9 cellular contexts compared by ENCODE assay signal in the genomic region with DNA sequence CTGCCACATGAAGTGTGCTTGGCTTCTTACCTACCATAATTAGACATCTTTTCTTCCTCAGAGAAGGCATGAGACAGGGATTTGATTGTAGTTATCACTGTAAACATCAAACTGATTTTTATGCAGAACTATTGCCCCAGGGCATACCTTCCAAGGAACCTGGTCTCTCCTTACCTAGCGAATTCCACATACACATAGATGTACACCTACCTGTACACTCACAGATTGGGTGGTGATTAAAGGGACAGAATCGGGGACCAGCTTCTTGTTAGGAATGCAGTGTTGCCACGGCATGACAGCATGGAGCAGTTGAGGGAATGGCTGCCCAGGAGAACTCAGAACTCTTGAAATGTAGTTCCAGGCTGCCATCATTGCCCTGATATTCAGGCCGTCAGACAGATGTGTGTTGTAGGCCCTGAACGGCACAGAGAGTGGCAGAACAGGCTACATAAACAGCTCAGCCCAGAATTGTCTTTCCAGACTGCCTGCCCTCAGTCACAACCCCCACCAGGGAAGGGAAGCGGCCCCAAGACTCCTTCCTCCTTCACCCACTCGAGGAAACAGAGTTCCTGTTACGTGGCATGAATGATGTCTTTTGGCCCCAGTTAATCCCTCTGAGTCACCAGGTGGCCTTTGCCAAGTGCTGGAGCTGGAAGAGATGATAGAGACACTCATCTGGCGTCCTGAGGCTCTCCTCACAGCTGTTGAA. TPM values are rescaled to one million over a fixed set of nuclear protein-coding genes. Genes with fewer than 3 reads are reported as not detected.
DNase-seq lines count a peak whose midpoint lies in the region; ATAC-seq, FAIRE-seq and TF ChIP-seq lines count a peak whose summit lies in the region.
"Had no signal": no experiment of that assay in that cellular context is flagged by ENCODE, and none has a peak within 500 bp of the region (broad histone marks: within the 10 kb centered on the region; RNA-seq: fewer than 3 reads in every experiment).

No MANE protein-coding gene starts in this region.

- H3K27ac Mint-ChIP-seq in WTC11 = no peak overlapping the region

- no peaks in the 10 kb centered on the region for H3K9me3 Mint-ChIP-seq in WTC11

- no peaks in the 10 kb centered on the region for H3K27me3 ChIP-seq in osteoblast (ENCODE audit: insufficient read depth, low read length)

- peaks cover 4% of the 10 kb centered on the region for H3K27me3 Mint-ChIP-seq in WTC11 (ENCODE audit: low read depth)

- H3K4me3 ChIP-seq in osteoblast (ENCODE audit: insufficient read depth, low read length) = peak overlapping the region; percentile 16

- POLR2A ChIA-PET in WTC11 (lab: Charles Lee) = interaction anchor here (1.4 kb wide), 1 partner anchor 9 kb away, joined by 3 read pairs; no protein-coding TSS in a partner anchor

- no peak for ATAC-seq in WTC11

- CTCF ChIA-PET in WTC11 (lab: Charles Lee) = interaction anchor here (0.5 to 4.1 kb wide), 85 partner anchors 9 to 624 kb away, joined by 3 to 72 read pairs (median 4); a partner anchor contains a TSS

- H3K9me3 ChIP-seq in osteoblast (ENCODE audit: low read depth, low read length) = no peaks in the 10 kb centered on the region

- H3K79me2 ChIP-seq in osteoblast (ENCODE audit: insufficient read depth, low read length) = no peaks in the 10 kb centered on the region

- TF ChIP-seq CTCF in osteoblast (IDR thresholded peaks at IDR 0.05; ENCODE audit: extremely low read depth, low read depth, low read length) (no peak), WTC11 (IDR thresholded peaks at IDR 0.05) (no peak)

- FAIRE-seq in RCC 7860 (lab: Jason Lieb, UNC) (peak; percentile 80), GM12891 (lab: Jason Lieb, UNC) (no peak)
- FAIRE-seq: H1 had no signal

- H3K4me1 ChIP-seq in osteoblast (ENCODE audit: insufficient read depth, low read length) = peaks cover 56% of the 10 kb centered on the region

- peaks cover 12% of the 10 kb centered on the region for H3K36me3 ChIP-seq in osteoblast (ENCODE audit: insufficient read depth, low read length)

- no peaks in the 10 kb centered on the region for H4K20me1 ChIP-seq in osteoblast (ENCODE audit: insufficient read depth, low read length)

- peak overlapping the region; percentile 73 for H3K4me2 ChIP-seq in osteoblast (ENCODE audit: insufficient read depth, low read length)

- peak overlapping the region; percentile 100 for H3K27ac ChIP-seq in osteoblast (ENCODE audit: low read depth, low read length)

- peaks cover 19% of the 10 kb centered on the region for H3K4me1 Mint-ChIP-seq in WTC11

- H3K36me3 Mint-ChIP-seq in WTC11 = peaks cover 9% of the 10 kb centered on the region

- no peak overlapping the region for H3K4me3 Mint-ChIP-seq in WTC11

- peak overlapping the region; percentile 27 for H2AFZ ChIP-seq in osteoblast (ENCODE audit: low read length)

- peak; percentile 43 for DNase-seq in DMS 273 treated with DMSO at 0.1 percent for 48 hours (lab: John Stamatoyannopoulos, UW)
- peak; percentile 94 for DNase-seq in RCC 7860 (ENCODE audit: low spot score)
- peak; percentile 97 for DNase-seq in fibroblast of peridontal ligament (ENCODE audit: extremely low read depth)
- peak; percentile 94 for DNase-seq in osteoblast (ENCODE audit: insufficient read length, low spot score, missing footprints)
- DNase-seq in cerebellum (ENCODE audit: low spot score) = no peak
- DNase-seq in WTC11 (ENCODE audit: low spot score) = no peak
- DNase-seq in NCI-H345 treated with DMSO at 0.1 percent for 48 hours (lab: John Stamatoyannopoulos, UW; ENCODE audit: unreplicated experiment) = no peak
- DNase-seq in GM12891 (ENCODE audit: insufficient read length, low spot score) = no peak

- TF ChIP-seq POLR2A in GM12891 (IDR thresholded peaks at IDR 0.05; ENCODE audit: low read depth, low read length) = no peak

TF ChIP-seq in WTC11, 78 proteins besides CTCF, POLR2A, EP300 and RAD21 (continues in another document):
- TF ChIP-seq ESRRA (CRISPR knock-in tag; IDR thresholded peaks at IDR 0.05; ENCODE audit: borderline replicate concordance) (no peak), ZNF121 (CRISPR knock-in tag; IDR thresholded peaks at IDR 0.05) (no peak)
- TF ChIP-seq, protein P1, sequence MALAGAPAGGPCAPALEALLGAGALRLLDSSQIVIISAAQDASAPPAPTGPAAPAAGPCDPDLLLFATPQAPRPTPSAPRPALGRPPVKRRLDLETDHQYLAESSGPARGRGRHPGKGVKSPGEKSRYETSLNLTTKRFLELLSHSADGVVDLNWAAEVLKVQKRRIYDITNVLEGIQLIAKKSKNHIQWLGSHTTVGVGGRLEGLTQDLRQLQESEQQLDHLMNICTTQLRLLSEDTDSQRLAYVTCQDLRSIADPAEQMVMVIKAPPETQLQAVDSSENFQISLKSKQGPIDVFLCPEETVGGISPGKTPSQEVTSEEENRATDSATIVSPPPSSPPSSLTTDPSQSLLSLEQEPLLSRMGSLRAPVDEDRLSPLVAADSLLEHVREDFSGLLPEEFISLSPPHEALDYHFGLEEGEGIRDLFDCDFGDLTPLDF (CRISPR knock-in tag; IDR thresholded peaks at IDR 0.05) = no peak
- TF ChIP-seq, protein P2, sequence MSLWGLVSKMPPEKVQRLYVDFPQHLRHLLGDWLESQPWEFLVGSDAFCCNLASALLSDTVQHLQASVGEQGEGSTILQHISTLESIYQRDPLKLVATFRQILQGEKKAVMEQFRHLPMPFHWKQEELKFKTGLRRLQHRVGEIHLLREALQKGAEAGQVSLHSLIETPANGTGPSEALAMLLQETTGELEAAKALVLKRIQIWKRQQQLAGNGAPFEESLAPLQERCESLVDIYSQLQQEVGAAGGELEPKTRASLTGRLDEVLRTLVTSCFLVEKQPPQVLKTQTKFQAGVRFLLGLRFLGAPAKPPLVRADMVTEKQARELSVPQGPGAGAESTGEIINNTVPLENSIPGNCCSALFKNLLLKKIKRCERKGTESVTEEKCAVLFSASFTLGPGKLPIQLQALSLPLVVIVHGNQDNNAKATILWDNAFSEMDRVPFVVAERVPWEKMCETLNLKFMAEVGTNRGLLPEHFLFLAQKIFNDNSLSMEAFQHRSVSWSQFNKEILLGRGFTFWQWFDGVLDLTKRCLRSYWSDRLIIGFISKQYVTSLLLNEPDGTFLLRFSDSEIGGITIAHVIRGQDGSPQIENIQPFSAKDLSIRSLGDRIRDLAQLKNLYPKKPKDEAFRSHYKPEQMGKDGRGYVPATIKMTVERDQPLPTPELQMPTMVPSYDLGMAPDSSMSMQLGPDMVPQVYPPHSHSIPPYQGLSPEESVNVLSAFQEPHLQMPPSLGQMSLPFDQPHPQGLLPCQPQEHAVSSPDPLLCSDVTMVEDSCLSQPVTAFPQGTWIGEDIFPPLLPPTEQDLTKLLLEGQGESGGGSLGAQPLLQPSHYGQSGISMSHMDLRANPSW (CRISPR knock-in tag; conservative IDR thresholded peaks at IDR 0.05; ENCODE audit: low read depth) = no peak

TF ChIP-seq in GM12891, 5 proteins besides CTCF, POLR2A, EP300 and RAD21:
- TF ChIP-seq SPI1 (IDR thresholded peaks at IDR 0.05; ENCODE audit: low read depth, low read length) (no peak), POLR2AphosphoS5 (IDR thresholded peaks at IDR 0.05; ENCODE audit: low read depth, low read length) (no peak; the same call in 1 of the 2 replicates), TAF1 (IDR thresholded peaks at IDR 0.05; ENCODE audit: low read depth, low read length) (no peak)

RNA-seq across cellular contexts. Expression of a gene that starts 17.8 kb away (rescaled TPM):
- total RNA-seq in osteoblast (91.6 and 99.0 TPM in 2 replicates), cerebellum (8.8 TPM), WTC11 (2021) (28.9 to 39.3 TPM (median 30.4 TPM) in 3 replicates)
- 13.7 TPM for polyA plus RNA-seq in GM12891 (2012; ENCODE audit: low read depth, missing spikeins)

RNA-seq across cellular contexts. Expression of a gene that starts 34.5 kb away (rescaled TPM):
- total RNA-seq in osteoblast (1.1 and 1.5 TPM in 2 replicates), cerebellum (1.8 TPM), WTC11 (2021) (1.5 to 1.6 TPM (median 1.5 TPM) in 3 replicates)
- 0.72 TPM for polyA plus RNA-seq in GM12891 (2012; ENCODE audit: low read depth, missing spikeins)

RNA-seq across cellular contexts. Expression of a gene that starts 43.7 kb away (rescaled TPM):
- total RNA-seq in osteoblast (13.0 and 13.4 TPM in 2 replicates), cerebellum (5.6 TPM), WTC11 (2021) (106 to 131 TPM (median 113 TPM) in 3 replicates)
- polyA plus RNA-seq in GM12891 (2012; ENCODE audit: low read depth, missing spikeins) = 61.8 TPM

RNA-seq across cellular contexts. Expression of a gene that starts 48.7 kb away (rescaled TPM):
- total RNA-seq in osteoblast (43.4 and 44.8 TPM in 2 replicates), cerebellum (21.6 TPM), WTC11 (2021) (26.9 to 34.9 TPM (median 30.1 TPM) in 3 replicates)
- polyA plus RNA-seq in GM12891 (2012; ENCODE audit: low read depth, missing spikeins) = 30.3 TPM

RNA-seq across cellular contexts. Expression of a gene that starts 59.3 kb away (rescaled TPM):
- 1.8 TPM in 2 replicates for total RNA-seq in osteoblast
- 6.2 TPM for total RNA-seq in cerebellum
- 20.1 to 23.3 TPM (median 21.6 TPM) in 3 replicates for total RNA-seq in WTC11 (2021)
- 15.2 TPM for polyA plus RNA-seq in GM12891 (2012; ENCODE audit: low read depth, missing spikeins)

Comparison
In these comparisons a context has a peak if more than half of its experiments do, and no peak if none do; other contexts are left out.
1. DNase-seq: peak in DMS 273 treated with DMSO at 0.1 percent for 48 hours (single experiment), RCC 7860 (single experiment), fibroblast of peridontal ligament (single experiment) and osteoblast (single experiment); none in cerebellum (single experiment), WTC11 (single experiment), NCI-H345 treated with DMSO at 0.1 percent for 48 hours (single experiment) and GM12891 (single experiment).